12 cellular contexts compared by ENCODE assay signal in the genomic region with DNA sequence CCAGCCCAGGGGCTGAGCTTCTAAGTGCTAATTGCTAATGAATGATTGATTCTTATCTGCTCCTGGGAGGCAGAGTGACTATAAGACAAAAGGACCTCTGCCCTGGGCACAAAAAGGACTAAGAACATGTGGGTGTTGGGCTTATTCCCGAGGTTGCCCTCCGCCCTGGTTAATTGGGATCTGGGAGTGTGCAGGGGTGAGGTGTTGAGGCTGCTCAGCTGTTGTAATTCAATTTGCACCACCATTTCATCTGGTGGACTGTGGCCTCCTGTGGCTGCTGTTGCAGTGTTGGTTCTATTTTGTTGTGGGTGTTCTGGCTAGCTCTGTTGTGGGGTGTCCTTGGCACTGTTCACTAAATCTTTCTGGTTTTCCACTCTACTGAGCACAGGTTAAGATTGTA. TPM values are rescaled to one million over a fixed set of nuclear protein-coding genes. Genes with fewer than 3 reads are reported as not detected.
"Had no signal": no experiment of that assay in that cellular context is flagged by ENCODE, and none has a peak within 500 bp of the region (broad histone marks: within the 10 kb centered on the region; RNA-seq: fewer than 3 reads in every experiment).

No MANE protein-coding gene starts in this region.

- H3K9ac ChIP-seq: GM23248 had no signal

- H3K9me3 Mint-ChIP-seq: HFFc6 had no signal

- FAIRE-seq: K562 had no signal

- H3K9me3 ChIP-seq: HAP-1 had no signal

- ATAC-seq: HCT116, K562 had no signal

- DNase-seq: GM23248, GOT3, H7, HFFc6, IMR-90, KG1 had no signal

- H3K4me3 Mint-ChIP-seq: HFFc6 had no signal

- H3K27ac ChIP-seq: GM23248, HL-60 had no signal

- H2AFZ ChIP-seq: GM23248 had no signal

- H3K36me3 ChIP-seq: HAP-1 had no signal

- H3K4me1 ChIP-seq: HAP-1 had no signal

- H3K4me3 ChIP-seq: GM23248, HAP-1, K562 had no signal

- H3K27ac Mint-ChIP-seq: HFFc6 had no signal

RNA-seq across cellular contexts. Expression of a gene that starts 13.3 kb away (rescaled TPM):
- total RNA-seq: GM23248, H4, H7, HFFc6, HT1080, IMR-90, K562 had no signal
- polyA plus RNA-seq: GM23248, IMR-90, K562 had no signal

RNA-seq across cellular contexts. Expression of a gene that starts 48.5 kb away (rescaled TPM):
- total RNA-seq: GM23248, HFFc6, HT1080, IMR-90 had no signal
- polyA plus RNA-seq: GM23248, IMR-90 had no signal
